ENCODE assay signal across 12 cellular contexts in the genomic region with DNA sequence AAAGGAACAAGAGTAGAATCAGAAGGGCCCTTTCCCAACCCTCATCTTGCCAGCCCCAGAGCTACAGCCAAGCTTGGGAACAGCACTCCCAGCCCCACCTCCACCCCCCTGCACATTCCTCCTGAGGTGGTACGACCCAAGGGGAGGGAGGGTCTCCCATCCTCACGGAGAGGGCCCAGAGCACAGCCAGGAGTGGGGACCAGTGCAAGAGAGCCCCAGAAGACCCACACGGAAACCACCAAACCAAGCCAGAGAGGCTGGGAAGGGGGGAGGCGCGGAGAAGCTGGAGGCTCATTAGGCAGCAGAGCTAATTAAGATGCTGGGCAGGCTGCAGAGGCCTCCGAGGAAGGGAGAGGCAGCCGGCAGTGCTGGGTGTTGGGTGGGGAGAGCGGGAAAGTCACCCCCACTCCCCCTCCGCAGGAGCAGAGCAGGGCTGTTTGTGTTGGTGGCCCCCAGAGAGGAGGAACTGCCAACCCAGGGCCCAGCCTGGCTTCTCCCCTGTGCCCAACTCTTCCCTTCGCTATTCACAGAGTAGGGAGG. TPM values are rescaled to one million over a fixed set of nuclear protein-coding genes. Genes with fewer than 3 reads are reported as not detected.
A peak's percentile ranks its signal among the peaks of the same experiment; 100 is the strongest.
DNase-seq lines count a peak whose midpoint lies in the region; ATAC-seq, FAIRE-seq and TF ChIP-seq lines count a peak whose summit lies in the region.
"Had no signal": no experiment of that assay in that cellular context is flagged by ENCODE, and none has a peak within 500 bp of the region (broad histone marks: within the 10 kb centered on the region; RNA-seq: fewer than 3 reads in every experiment).

No MANE protein-coding gene starts in this region.

- no peak for FAIRE-seq in H54 (lab: Jason Lieb, UNC)

- H3K27me3 Mint-ChIP-seq in endodermal cell (ENCODE audit: insufficient read depth) (no peaks in the 10 kb centered on the region), neural progenitor cell (ENCODE audit: insufficient read depth, low read depth) (peaks cover 16% of the 10 kb centered on the region)

- no peak for ATAC-seq in aorta (ENCODE audit: low FRiP score)
- ATAC-seq in GM21825 (IDR thresholded peaks at IDR 0.05; ENCODE audit: unreplicated experiment): no peak

- no peak overlapping the region for H2AFZ ChIP-seq in neural progenitor cell (replicated peaks)

- H3K36me3 Mint-ChIP-seq in endodermal cell (ENCODE audit: low read depth) (peaks cover 20% of the 10 kb centered on the region), neural progenitor cell (peaks cover 4% of the 10 kb centered on the region)

- H3K4me3 Mint-ChIP-seq in endodermal cell: peak overlapping the region; percentile 98
- H3K4me3 Mint-ChIP-seq in neural progenitor cell: peak overlapping the region; percentile 43

- H3K4me1 Mint-ChIP-seq in endodermal cell (peaks cover 27% of the 10 kb centered on the region), neural progenitor cell (peaks cover 28% of the 10 kb centered on the region)

- H3K27me3 ChIP-seq in BLaER1 (no peaks in the 10 kb centered on the region), endodermal cell (ENCODE audit: control insufficient read depth, insufficient read depth, low read length, poor library complexity, severe bottlenecking) (no peaks in the 10 kb centered on the region), neural progenitor cell (no peaks in the 10 kb centered on the region), aorta (ENCODE audit: control insufficient read depth in 1 of 2, insufficient read depth in 2 of 2, low read length in 1 of 2) (no peaks in the 10 kb centered on the region)
- H3K27me3 ChIP-seq: ovary had no signal

- H3K4me2 ChIP-seq in BLaER1 (peak overlapping the region; percentile 98), neural progenitor cell (peak overlapping the region; percentile 98)

- H3K79me2 ChIP-seq in neural progenitor cell (ENCODE audit: low read depth): peaks cover 33% of the 10 kb centered on the region

- H3K36me3 ChIP-seq in BLaER1: peaks cover 49% of the 10 kb centered on the region
- H3K36me3 ChIP-seq in endodermal cell (ENCODE audit: control insufficient read depth, insufficient read depth, low read length): peaks cover 14% of the 10 kb centered on the region
- H3K36me3 ChIP-seq in neural progenitor cell: no peaks in the 10 kb centered on the region
- no peaks in the 10 kb centered on the region for H3K36me3 ChIP-seq in aorta (ENCODE audit: control insufficient read depth in 1 of 2, insufficient read depth in 2 of 2, low read length in 1 of 2)
- H3K36me3 ChIP-seq: ovary had no signal

- H3F3A ChIP-seq in neural progenitor cell (ENCODE audit: low read depth): peaks cover 31% of the 10 kb centered on the region

- peaks cover 51% of the 10 kb centered on the region for H4K20me1 ChIP-seq in BLaER1
- peaks cover 26% of the 10 kb centered on the region for H4K20me1 ChIP-seq in neural progenitor cell (ENCODE audit: low read depth)

- H3K27ac Mint-ChIP-seq in endodermal cell (peak overlapping the region; percentile 14), neural progenitor cell (no peak overlapping the region)
- H3K27ac Mint-ChIP-seq: T-helper 1 cell treated with Interleukin-12 subunit alpha and Interleukin-12 subunit beta and Interleukin-4 antibody, amounts not matched to agents 30 μg/mL and 1 μg/mL, for 36 hours had no signal

- H3K27ac ChIP-seq in BLaER1 (peak overlapping the region; percentile 55), endodermal cell (ENCODE audit: low read depth, low read length) (no peak overlapping the region), neural progenitor cell (no peak overlapping the region), aorta (ENCODE audit: low read depth in 1 of 2, low read length in 2 of 2) (peak overlapping the region in 1 of 2 donors; percentile 81)
- H3K27ac ChIP-seq: ovary had no signal

- peaks cover 55% of the 10 kb centered on the region for H3K4me1 ChIP-seq in BLaER1
- H3K4me1 ChIP-seq in endodermal cell (ENCODE audit: control insufficient read depth, insufficient read depth, low read length): no peaks in the 10 kb centered on the region
- H3K4me1 ChIP-seq in neural progenitor cell: peaks cover 30% of the 10 kb centered on the region
- H3K4me1 ChIP-seq in aorta (ENCODE audit: control insufficient read depth in 1 of 2, insufficient read depth in 2 of 2, low read length in 2 of 2): peaks cover 0 to 1% of the 10 kb centered on the region in 2 donors

- no peaks in the 10 kb centered on the region for H3K9me3 Mint-ChIP-seq in endodermal cell
- no peaks in the 10 kb centered on the region for H3K9me3 Mint-ChIP-seq in neural progenitor cell
- H3K9me3 Mint-ChIP-seq: T-helper 1 cell treated with Interleukin-12 subunit alpha and Interleukin-12 subunit beta and Interleukin-4 antibody, amounts not matched to agents 30 μg/mL and 1 μg/mL, for 36 hours had no signal

- DNase-seq in endodermal cell (peak; percentile 89), neural progenitor cell (ENCODE audit: low spot score) (peak; percentile 67), aorta (no peak), H54 (ENCODE audit: insufficient read length, low spot score) (no peak), foreskin melanocyte (no peak)
- DNase-seq: GDM1, NCI-H2081 treated with DMSO at 0.1 percent for 48 hours had no signal

- TF ChIP-seq EP300 in Ishikawa (IDR thresholded peaks at IDR 0.05; ENCODE audit: borderline replicate concordance): no peak

- H3K9me3 ChIP-seq in BLaER1: no peaks in the 10 kb centered on the region
- no peaks in the 10 kb centered on the region for H3K9me3 ChIP-seq in endodermal cell (ENCODE audit: control insufficient read depth, low read length)
- H3K9me3 ChIP-seq in neural progenitor cell (ENCODE audit: low read depth): no peaks in the 10 kb centered on the region
- H3K9me3 ChIP-seq in aorta (ENCODE audit: control insufficient read depth, low read length): no peaks in the 10 kb centered on the region
- H3K9me3 ChIP-seq: ovary had no signal

- TF ChIP-seq RAD21 in Ishikawa (IDR thresholded peaks at IDR 0.05; ENCODE audit: low read depth): no peak

- intact Hi-C loops in aorta (cut with DNase I): loop anchor here in 1 of 2 donors (5.0 kb wide), 1 partner anchor 37 kb away; no protein-coding TSS in a partner anchor

- no peak for TF ChIP-seq POLR2A in H54 (IDR thresholded peaks at IDR 0.05; ENCODE audit: low read depth, low read length)

- peak overlapping the region; percentile 52 for H3K9ac ChIP-seq in BLaER1
- no peak overlapping the region for H3K9ac ChIP-seq in endodermal cell (ENCODE audit: extremely low read depth, low read length, poor library complexity, severe bottlenecking)
- H3K9ac ChIP-seq in neural progenitor cell: no peak overlapping the region

- H3K4me3 ChIP-seq in BLaER1 (peak overlapping the region; percentile 87), endodermal cell (ENCODE audit: low read length) (peak overlapping the region; percentile 72), neural progenitor cell (peak overlapping the region; percentile 63), aorta (ENCODE audit: low read length in 2 of 2) (no peak overlapping the region)
- H3K4me3 ChIP-seq: ovary had no signal

- TF ChIP-seq CTCF in endodermal cell (conservative IDR thresholded peaks at IDR 0.05) (no peak), neural progenitor cell (IDR thresholded peaks at IDR 0.05) (no peak)

- WGBS in endodermal cell (ENCODE audit: insufficient coverage in 1 of 2, insufficient read length in 1 of 2), 2 experiments: 45 to 46% methylated on average over 4 to 9 of the region's 10 CpGs
- WGBS in aorta, 2 donors: 13 to 15% methylated on average over 10 of the region's 10 CpGs

TF ChIP-seq in Ishikawa, 13 proteins besides CTCF, POLR2A, EP300 and RAD21:
- no peak for TF ChIP-seq CEBPB (IDR thresholded peaks at IDR 0.05)
- 0 out of 2 replicates have a peak, but pooled peaks have one; percentile 18 for TF ChIP-seq ZBTB7A (IDR thresholded peaks at IDR 0.05; ENCODE audit: low read depth)
- no peak for TF ChIP-seq CREB1 (IDR thresholded peaks at IDR 0.05; ENCODE audit: low read depth)
- TF ChIP-seq YY1 (IDR thresholded peaks at IDR 0.05; ENCODE audit: low read depth): no peak
- TF ChIP-seq FOXM1 (IDR thresholded peaks at IDR 0.05; ENCODE audit: borderline replicate concordance, low read depth): no peak

RNA-seq across cellular contexts. Expression of gene CACNB1, which starts 2.4 kb away (rescaled TPM):
- total RNA-seq in endodermal cell: 10 to 100 TPM; 12.2 to 13.2 TPM
- polyA plus RNA-seq in endodermal cell (2013, experiment 1 of 2): 15.9 TPM
- 12.4 TPM for polyA plus RNA-seq in endodermal cell (2013, experiment 2 of 2)
- total RNA-seq in neural progenitor cell (ENCODE audit: low replicate concordance): 6.3 and 16.5 TPM in 2 replicates
- total RNA-seq in aorta: 10 to 100 TPM; 29.6 to 31.6 TPM
- polyA plus RNA-seq in aorta: 10 to 100 TPM in 1 of 2 donors, 1 to 10 TPM in 1; 1.9 to 50.6 TPM

RNA-seq across cellular contexts. Expression of gene RPL19, which starts 5.0 kb away (rescaled TPM):
- total RNA-seq in endodermal cell (1,000 to 10,000 TPM; 1,782 to 1,829 TPM), neural progenitor cell (ENCODE audit: low replicate concordance) (2,635 and 2,751 TPM in 2 replicates), aorta (1,000 to 10,000 TPM; 1,206 to 1,264 TPM)
- 2,533 TPM for polyA plus RNA-seq in endodermal cell (2013, experiment 1 of 2)
- polyA plus RNA-seq in endodermal cell (2013, experiment 2 of 2): 2,401 TPM
- polyA plus RNA-seq in aorta: 1,000 to 10,000 TPM; 2,950 to 3,759 TPM

RNA-seq across cellular contexts. Expression of gene ARL5C, which starts 29.1 kb away (rescaled TPM):
- total RNA-seq in endodermal cell (not detected), neural progenitor cell (ENCODE audit: low replicate concordance) (not detected in 2 replicates), aorta (under 1 TPM in 1 of 2 donors, not detected in 1; 0.54 TPM)
- not detected for polyA plus RNA-seq in endodermal cell (2013, experiment 1 of 2)
- not detected for polyA plus RNA-seq in endodermal cell (2013, experiment 2 of 2)
- not detected for polyA plus RNA-seq in aorta
- total RNA-seq: ovary had no signal
- polyA plus RNA-seq: ovary had no signal

RNA-seq across cellular contexts. Expression of gene STAC2, which starts 30.7 kb away (rescaled TPM):
- under 1 TPM; 0.35 to 0.46 TPM for total RNA-seq in endodermal cell
- polyA plus RNA-seq in endodermal cell (2013, experiment 1 of 2): 1.3 TPM
- polyA plus RNA-seq in endodermal cell (2013, experiment 2 of 2): 1.2 TPM
- 0.13 and 0.62 TPM in 2 replicates for total RNA-seq in neural progenitor cell (ENCODE audit: low replicate concordance)
- total RNA-seq in aorta: 10 to 100 TPM; 29.2 to 53.3 TPM
- polyA plus RNA-seq in aorta: 1 to 10 TPM; 2.0 to 4.7 TPM

RNA-seq across cellular contexts. Expression of gene PLXDC1, which starts 43.6 kb away (rescaled TPM):
- 1 to 10 TPM; 9.0 TPM for total RNA-seq in endodermal cell
- 2.3 TPM for polyA plus RNA-seq in endodermal cell (2013, experiment 1 of 2)
- polyA plus RNA-seq in endodermal cell (2013, experiment 2 of 2): 1.4 TPM
- total RNA-seq in neural progenitor cell (ENCODE audit: low replicate concordance): 2.1 and 2.5 TPM in 2 replicates
- total RNA-seq in aorta: 10 to 100 TPM in 1 of 2 donors, 1 to 10 TPM in 1; 7.2 to 39.1 TPM
- 1 to 10 TPM; 1.7 to 2.5 TPM for polyA plus RNA-seq in aorta

Comparison
In these comparisons a context has a peak if more than half of its experiments do, and no peak if none do; other contexts are left out.
1. H3K4me3 ChIP-seq: peak in BLaER1 (single experiment), endodermal cell (single experiment) and neural progenitor cell (single experiment); none in aorta (0 of 2).
2. DNase-seq: peak in endodermal cell (single experiment) and neural progenitor cell (single experiment); none in aorta (0 of 2), H54 (single experiment) and foreskin melanocyte (single experiment).